ENCODE assay signal across 33 cellular contexts in the genomic region with DNA sequence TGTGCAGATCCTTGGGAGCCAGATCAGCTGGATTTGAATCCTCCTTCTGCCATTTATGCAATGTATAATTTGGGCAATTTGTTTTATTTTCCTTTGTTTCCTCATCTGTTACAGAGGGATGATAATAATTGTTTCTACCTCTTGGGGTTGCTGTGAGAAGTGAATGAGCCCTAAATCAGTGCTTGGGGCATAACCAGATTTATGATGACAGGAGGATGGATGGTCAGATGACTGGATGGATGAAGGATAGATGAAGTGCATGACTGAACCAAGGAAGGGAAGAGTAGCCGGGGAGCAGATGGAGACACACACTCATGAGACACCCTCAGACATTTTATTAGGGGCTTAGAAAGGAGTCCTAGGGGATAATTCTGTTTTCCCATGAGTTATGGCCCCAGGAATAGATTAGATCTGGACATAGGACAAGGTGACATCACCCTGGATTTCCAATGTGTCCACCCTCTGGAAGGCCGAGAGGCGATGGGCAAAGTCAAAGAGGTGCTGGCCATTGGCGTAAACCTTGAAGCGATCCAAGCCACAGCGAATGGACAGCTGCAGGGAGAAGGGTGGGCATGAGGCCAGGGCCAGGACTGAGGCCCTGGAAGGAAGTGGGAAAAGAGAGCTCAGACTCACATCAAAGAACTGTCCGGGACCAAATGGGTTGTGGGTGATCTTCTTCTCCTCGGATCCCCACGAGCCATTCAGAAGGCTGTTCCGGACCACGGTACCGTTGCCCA. TPM values are rescaled to one million over a fixed set of nuclear protein-coding genes. Genes with fewer than 3 reads are reported as not detected.
"Had no signal": no experiment of that assay in that cellular context is flagged by ENCODE, and none has a peak within 500 bp of the region (broad histone marks: within the 10 kb centered on the region; RNA-seq: fewer than 3 reads in every experiment).

No MANE protein-coding gene starts in this region.

- H3K4me3 ChIP-seq: esophagus squamous epithelium, heart right ventricle, pancreas, right atrium auricular region, thoracic aorta, tibial nerve, upper lobe of left lung had no signal

- DNase-seq: cerebellar nuclear complex; cortex of kidney; effector memory CD8-positive, alpha-beta T cell; erythroblast; esophagus squamous epithelium; foreskin melanocyte; glutamatergic neuron; heart right ventricle; hippocampal formation; immature natural killer cell; islet precursor cell; mesenchymal stem cell; naive thymus-derived CD8-positive, alpha-beta T cell; nephron progenitor cell; occipital lobe; pancreas; stimulated activated CD4-positive, alpha-beta T cell treated with anti-CD3 and anti-CD28 coated beads, Interleukin-4, amount 100 ng/mL, for 4 hours; stimulated activated naive CD8-positive, alpha-beta T cell treated with anti-CD3 and anti-CD28 coated beads, Interleukin-15, Interleukin-2, amounts not matched to agents 100 U/mL and 50 U/mL, for 24 hours; upper lobe of left lung had no signal

- FAIRE-seq: endometrium, pancreas, urothelium cell line had no signal

- H3K27ac ChIP-seq: esophagus squamous epithelium, heart right ventricle, pancreas, right atrium auricular region, thoracic aorta, tibial nerve, upper lobe of left lung had no signal

- H3K27me3 ChIP-seq: esophagus squamous epithelium, heart right ventricle, pancreas, right atrium auricular region, tibial nerve, upper lobe of left lung had no signal

- H3K9me3 ChIP-seq: esophagus squamous epithelium, heart right ventricle, pancreas, right atrium auricular region, thoracic aorta, tibial nerve, upper lobe of left lung had no signal

- ATAC-seq: effector memory CD8-positive, alpha-beta T cell; heart right ventricle; left lobe of liver; naive thymus-derived CD8-positive, alpha-beta T cell; pancreas; sciatic nerve; stimulated activated memory B cell treated with anti-CD40 and anti-IgM and Interleukin-4, amounts not matched to agents 10 μg/mL and 1 μg/mL and 100 μg/mL, for 72 hours; stimulated activated naive CD8-positive, alpha-beta T cell treated with anti-CD3 and anti-CD28 coated beads, Interleukin-15, Interleukin-2, amounts not matched to agents 100 U/mL and 50 U/mL, for 24 hours had no signal

- H3K36me3 ChIP-seq: pancreas, thoracic aorta had no signal

- H3K4me1 ChIP-seq: pancreas, right atrium auricular region, tibial nerve had no signal

RNA-seq across cellular contexts. Expression of gene LGALS4, which starts 11.2 kb away (rescaled TPM):
- total RNA-seq: dermis microvascular lymphatic vessel endothelial cell, lung microvascular endothelial cell, skeletal muscle tissue had no signal
- polyA plus RNA-seq: immature natural killer cell had no signal

RNA-seq across cellular contexts. Expression of gene LGALS7B, which starts 12.5 kb away (rescaled TPM):
- total RNA-seq: left lobe of liver; lung microvascular endothelial cell; mesothelial cell of epicardium; naive thymus-derived CD8-positive, alpha-beta T cell; occipital lobe; pancreas; progenitor cell of endocrine pancreas; sciatic nerve; skeletal muscle tissue; tibial nerve had no signal
- polyA plus RNA-seq: immature natural killer cell; naive thymus-derived CD8-positive, alpha-beta T cell had no signal

RNA-seq across cellular contexts. Expression of gene LGALS7, which starts 28.2 kb away (rescaled TPM):
- total RNA-seq: dermis microvascular lymphatic vessel endothelial cell; heart right ventricle; left lobe of liver; lung microvascular endothelial cell; mesothelial cell of epicardium; mucosa of gallbladder; naive thymus-derived CD8-positive, alpha-beta T cell; pancreas; progenitor cell of endocrine pancreas; right atrium auricular region; sciatic nerve; thoracic aorta; tibial nerve; upper lobe of left lung had no signal
- polyA plus RNA-seq: heart right ventricle; immature natural killer cell; naive thymus-derived CD8-positive, alpha-beta T cell; pancreas had no signal
